In the genomic region with DNA sequence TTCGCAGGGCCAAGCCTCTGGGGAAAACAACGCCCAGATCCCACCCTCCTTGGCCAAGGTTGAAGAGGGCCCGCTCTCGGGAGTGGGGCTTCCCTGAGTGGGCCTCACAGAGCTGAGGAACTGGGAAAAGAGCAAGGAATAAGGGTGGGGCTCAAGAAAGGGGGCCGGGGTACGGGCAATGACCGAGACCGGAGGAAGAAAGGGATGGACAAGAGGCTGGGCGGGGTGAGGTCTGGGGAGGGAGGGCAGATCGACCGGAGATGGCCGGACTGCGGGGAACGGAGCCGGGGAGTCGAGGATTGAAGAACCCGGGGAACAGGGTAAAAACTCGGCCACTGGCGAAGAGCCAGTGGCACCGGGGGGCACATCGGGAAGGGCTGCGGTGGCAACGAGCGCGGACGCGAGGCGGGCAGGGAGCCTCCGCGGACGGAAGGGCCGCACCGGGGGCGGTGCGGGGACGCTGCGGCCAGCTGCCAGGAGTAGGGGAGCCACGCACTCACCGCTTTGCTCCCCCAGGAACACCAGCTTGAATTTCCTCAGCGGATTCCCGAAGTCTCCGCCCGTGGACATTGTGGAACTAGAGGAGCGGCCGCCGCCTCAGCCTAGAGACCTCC, we compare ENCODE assay signal across 8 cellular contexts. TPM values are rescaled to one million over a fixed set of nuclear protein-coding genes. Genes with fewer than 3 reads are reported as not detected.
DNase-seq lines count a peak whose midpoint lies in the region; ATAC-seq, FAIRE-seq and TF ChIP-seq lines count a peak whose summit lies in the region.

No MANE protein-coding gene starts in this region.

- H3K27ac ChIP-seq in aorta (ENCODE audit: low read depth in 1 of 2, low read length in 2 of 2): peak overlapping the region; percentile 71 to 84

- CTCF ChIA-PET in activated CD8-positive, alpha-beta memory T cell treated with anti-CD3 and anti-CD28 coated beads, Interleukin-2, amount 10 ng/mL, durations not matched to agents 7 days and 5 days (lab: Charles Lee): interaction anchor here (0.8 to 4.0 kb wide), 2 partner anchors 11 to 18 kb away, joined by 3 to 59 read pairs; no protein-coding TSS in a partner anchor

- H3K4me3 ChIP-seq in fibroblast of mammary gland (ENCODE audit: control insufficient read depth, low read depth, low read length) (peak overlapping the region; percentile 98), aorta (ENCODE audit: low read length in 2 of 2) (peak overlapping the region; percentile 87 to 96)

- H3K4me1 ChIP-seq in aorta (ENCODE audit: control insufficient read depth in 1 of 2, insufficient read depth in 2 of 2, low read length in 2 of 2): no peaks in the 10 kb centered on the region

- no peaks in the 10 kb centered on the region for H3K27me3 ChIP-seq in aorta (ENCODE audit: control insufficient read depth in 1 of 2, insufficient read depth in 2 of 2, low read length in 1 of 2)

- DNase-seq in C1 segment of cervical spinal cord (lab: John Stamatoyannopoulos, UW) (peak in 11 of 14 donors; percentile 29 to 73 (median 50)), HTR-8/SVneo (ENCODE audit: insufficient read length, low spot score) (peak; percentile 55), fibroblast of mammary gland (ENCODE audit: low read depth) (peak; percentile 25), natural killer cell (peak; percentile 16), aorta (peak; percentile 70 to 84), DMS114 treated with DMSO at 0.1 percent for 48 hours (lab: John Stamatoyannopoulos, UW; ENCODE audit: unreplicated experiment) (no peak)
- DNase-seq in activated CD8-positive, alpha-beta memory T cell treated with anti-CD3 and anti-CD28 coated beads, Interleukin-2, amount 10 ng/mL, durations not matched to agents 7 days and 5 days: peak; percentile 45

- WGBS in aorta, 2 donors: 0% methylated on average over 29 to 46 of the region's 46 CpGs

- no peak for FAIRE-seq in HTR-8/SVneo (lab: Jason Lieb, UNC)

- H3K27me3 Mint-ChIP-seq in activated CD8-positive, alpha-beta memory T cell treated with anti-CD3 and anti-CD28 coated beads, Interleukin-2, amount 10 ng/mL, durations not matched to agents 7 days and 5 days: peaks cover 3% of the 10 kb centered on the region
- H3K27me3 Mint-ChIP-seq in natural killer cell (ENCODE audit: low read depth in 2 of 2): no peaks in the 10 kb centered on the region

- intact Hi-C loops in natural killer cell (cut with micrococcal nuclease) (loop anchor here (2.0 kb wide), 1 partner anchor 117 kb away; a partner anchor contains a TSS), aorta (cut with DNase I) (no loop called here)

- H3K9me3 ChIP-seq in aorta (ENCODE audit: control insufficient read depth, low read length): no peaks in the 10 kb centered on the region

- TF ChIP-seq CTCF in fibroblast of mammary gland (conservative IDR thresholded peaks at IDR 0.05; ENCODE audit: control insufficient read depth, insufficient read depth, low read depth, low read length): no peak
- TF ChIP-seq CTCF in natural killer cell (IDR thresholded peaks at IDR 0.05): no peak

- H3K9me3 Mint-ChIP-seq in activated CD8-positive, alpha-beta memory T cell treated with anti-CD3 and anti-CD28 coated beads, Interleukin-2, amount 10 ng/mL, durations not matched to agents 7 days and 5 days (ENCODE audit: low read depth): no peaks in the 10 kb centered on the region
- no peaks in the 10 kb centered on the region for H3K9me3 Mint-ChIP-seq in natural killer cell

- no peaks in the 10 kb centered on the region for H3K36me3 ChIP-seq in aorta (ENCODE audit: control insufficient read depth in 1 of 2, insufficient read depth in 2 of 2, low read length in 1 of 2)

- peaks cover 3% of the 10 kb centered on the region for H3K36me3 Mint-ChIP-seq in activated CD8-positive, alpha-beta memory T cell treated with anti-CD3 and anti-CD28 coated beads, Interleukin-2, amount 10 ng/mL, durations not matched to agents 7 days and 5 days
- no peaks in the 10 kb centered on the region for H3K36me3 Mint-ChIP-seq in natural killer cell

- H3K4me3 Mint-ChIP-seq in activated CD8-positive, alpha-beta memory T cell treated with anti-CD3 and anti-CD28 coated beads, Interleukin-2, amount 10 ng/mL, durations not matched to agents 7 days and 5 days: peak overlapping the region; percentile 88
- H3K4me3 Mint-ChIP-seq in natural killer cell: peak overlapping the region; percentile 84

- H3K27ac Mint-ChIP-seq in activated CD8-positive, alpha-beta memory T cell treated with anti-CD3 and anti-CD28 coated beads, Interleukin-2, amount 10 ng/mL, durations not matched to agents 7 days and 5 days: peak overlapping the region; percentile 87
- peak overlapping the region; percentile 82 to 95 for H3K27ac Mint-ChIP-seq in natural killer cell

- H3K4me1 Mint-ChIP-seq in activated CD8-positive, alpha-beta memory T cell treated with anti-CD3 and anti-CD28 coated beads, Interleukin-2, amount 10 ng/mL, durations not matched to agents 7 days and 5 days: peaks cover 25% of the 10 kb centered on the region
- H3K4me1 Mint-ChIP-seq in natural killer cell: peaks cover 19 to 36% of the 10 kb centered on the region in 2 donors

- ATAC-seq in GM19328 (IDR thresholded peaks at IDR 0.05; ENCODE audit: unreplicated experiment) (peak; percentile 2), natural killer cell (no peak), aorta (ENCODE audit: low FRiP score) (peak; percentile 46)
- peak; percentile 2 for ATAC-seq in activated CD8-positive, alpha-beta memory T cell treated with anti-CD3 and anti-CD28 coated beads, Interleukin-2, amount 10 ng/mL, durations not matched to agents 7 days and 5 days

RNA-seq across cellular contexts. Expression of a gene that starts 0.7 kb away (rescaled TPM):
- 10 to 100 TPM; 85.3 to 94.2 TPM for total RNA-seq in activated CD8-positive, alpha-beta memory T cell treated with anti-CD3 and anti-CD28 coated beads, Interleukin-2, amount 10 ng/mL, durations not matched to agents 7 days and 5 days
- total RNA-seq in natural killer cell (100 to 1,000 TPM in 1 of 3 donors, 10 to 100 TPM in 2; 72.2 to 107 (median 97.7) TPM), aorta (100 to 1,000 TPM; 144 to 148 TPM)
- 100 to 1,000 TPM in 1 of 2 donors, 10 to 100 TPM in 1; 72.1 to 158 TPM for polyA plus RNA-seq in aorta

RNA-seq across cellular contexts. Expression of a gene that starts 27.5 kb away (rescaled TPM):
- 10 to 100 TPM; 34.1 to 52.0 TPM for total RNA-seq in activated CD8-positive, alpha-beta memory T cell treated with anti-CD3 and anti-CD28 coated beads, Interleukin-2, amount 10 ng/mL, durations not matched to agents 7 days and 5 days
- 10 to 100 TPM; 19.5 to 24.9 (median 21.2) TPM for total RNA-seq in natural killer cell
- 10 to 100 TPM; 14.1 to 16.7 TPM for total RNA-seq in aorta
- 10 to 100 TPM; 28.5 to 42.3 TPM for polyA plus RNA-seq in aorta

Comparison
In these comparisons a context has a peak if more than half of its experiments do, and no peak if none do; other contexts are left out.
1. ATAC-seq: peak in GM19328 (single experiment), activated CD8-positive, alpha-beta memory T cell treated with anti-CD3 and anti-CD28 coated beads, Interleukin-2, amount 10 ng/mL, durations not matched to agents 7 days and 5 days (single experiment) and aorta (single experiment); none in natural killer cell (0 of 3).